Comparison of ENCODE assay signal across 8 cellular contexts in the genomic region with DNA sequence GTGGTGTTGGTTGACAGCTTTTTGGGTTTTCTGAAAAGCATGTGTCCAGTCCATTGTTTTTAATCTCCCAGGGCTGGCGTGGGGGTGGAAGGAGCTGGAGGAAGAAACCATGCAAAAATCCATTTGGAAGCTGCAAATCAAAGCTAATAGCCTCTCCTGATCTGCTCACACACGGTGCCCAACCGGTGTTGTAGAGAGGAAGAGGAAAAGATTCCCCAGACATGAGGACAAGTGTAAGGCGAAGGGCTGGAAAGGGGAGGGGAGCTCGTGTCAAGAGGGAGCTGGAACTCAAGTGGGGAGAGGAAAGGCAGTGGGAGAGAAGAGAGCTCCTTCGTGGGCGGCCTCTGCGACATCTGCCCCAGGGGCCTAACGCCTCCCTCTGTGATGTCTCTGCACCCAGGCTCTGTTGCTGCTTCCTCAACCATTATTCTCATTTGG.
A peak's percentile ranks its signal among the peaks of the same experiment; 100 is the strongest.
DNase-seq lines count a peak whose midpoint lies in the region; ATAC-seq and TF ChIP-seq lines count a peak whose summit lies in the region.

No MANE protein-coding gene starts in this region.

- 57 to 60% methylated on average over 9 of the region's 9 CpGs for WGBS in sigmoid colon, 2 donors

- H3K4me3 ChIP-seq in DND-41 (ENCODE audit: low read depth in 1 of 2, low read length in 2 of 2) (no peak overlapping the region), RWPE2 (ENCODE audit: severe bottlenecking) (no peak overlapping the region), fibroblast of lung (replicated peaks in 1 of 4; ENCODE audit: control extremely low read depth in 1 of 4, insufficient read depth in 1 of 4, low read depth in 3 of 4, low read length in 4 of 4) (peak overlapping the region in 2 of 4 experiments; percentile 29 to 37), sigmoid colon (peak overlapping the region in 1 of 4 donors; percentile 6)

- in situ Hi-C loops in G401 (cut with HindIII; ENCODE audit: low sequenced_read_pairs), result no loop called here

- H3K36me3 ChIP-seq in DND-41 (ENCODE audit: insufficient read depth, low read length) (no peaks in the 10 kb centered on the region), RWPE2 (ENCODE audit: low read depth) (no peaks in the 10 kb centered on the region), fibroblast of lung (ENCODE audit: control insufficient read depth, insufficient read depth, low read length) (no peaks in the 10 kb centered on the region), sigmoid colon (no peaks in the 10 kb centered on the region)

- peak overlapping the region; percentile 55 for H2AFZ ChIP-seq in DND-41 (ENCODE audit: low read depth, low read length)
- no peak overlapping the region for H2AFZ ChIP-seq in fibroblast of lung (ENCODE audit: low read length)

- no peak for TF ChIP-seq EP300 in sigmoid colon (IDR thresholded peaks at IDR 0.05)

- ATAC-seq in DND-41 (ENCODE audit: insufficient read depth, low read depth) (no peak), RWPE2 (ENCODE audit: low read depth) (no peak), esophagus mucosa (no peak)

- H3K27me3 ChIP-seq in DND-41 (ENCODE audit: insufficient read depth, low read length, poor library complexity) (no peaks in the 10 kb centered on the region), RWPE2 (ENCODE audit: insufficient read depth, poor library complexity, severe bottlenecking) (no peaks in the 10 kb centered on the region), fibroblast of lung (ENCODE audit: control insufficient read depth, insufficient read depth, low read length) (no peaks in the 10 kb centered on the region), sigmoid colon (no peaks in the 10 kb centered on the region)

- H3K4me1 ChIP-seq in DND-41 (ENCODE audit: insufficient read depth, low read length) (peaks cover 70% of the 10 kb centered on the region), RWPE2 (ENCODE audit: insufficient read depth, poor library complexity, severe bottlenecking) (peaks cover 50% of the 10 kb centered on the region), fibroblast of lung (ENCODE audit: control insufficient read depth, extremely low read depth, insufficient read depth, low read length) (peaks cover 38% of the 10 kb centered on the region), sigmoid colon (peaks cover 1 to 95% (median 89%) of the 10 kb centered on the region in 4 donors)

- DNase-seq in DND-41 (peak; percentile 53), RWPE2 (ENCODE audit: low spot score) (no peak), fibroblast of lung (ENCODE audit: low read depth in 2 of 2) (no peak), sigmoid colon (peak; percentile 73), G401 (ENCODE audit: low spot score) (no peak), NCI-H1105 treated with DMSO at 0.1 percent for 48 hours (lab: John Stamatoyannopoulos, UW) (no peak), GM10248 (ENCODE audit: extremely low spot score) (no peak)

- no peaks in the 10 kb centered on the region for H3K9me3 ChIP-seq in DND-41 (ENCODE audit: insufficient read depth, low read length, severe bottlenecking)
- H3K9me3 ChIP-seq in RWPE2 (ENCODE audit: severe bottlenecking), result no peaks in the 10 kb centered on the region
- no peaks in the 10 kb centered on the region for H3K9me3 ChIP-seq in fibroblast of lung (ENCODE audit: control insufficient read depth, insufficient read depth, low read depth, low read length)
- no peaks in the 10 kb centered on the region for H3K9me3 ChIP-seq in sigmoid colon

- no peak for TF ChIP-seq POLR2A in sigmoid colon (IDR thresholded peaks at IDR 0.05)

- H3K27ac ChIP-seq in DND-41 (ENCODE audit: low read length) (peak overlapping the region; percentile 100), RWPE2 (ENCODE audit: poor library complexity, severe bottlenecking) (peak overlapping the region; percentile 96), fibroblast of lung (ENCODE audit: insufficient read depth, low read length) (peak overlapping the region; percentile 99), sigmoid colon (peak overlapping the region; percentile 94 to 97 (median 96))

- H3K9ac ChIP-seq in DND-41 (ENCODE audit: low read depth, low read length) (peak overlapping the region; percentile 96), fibroblast of lung (ENCODE audit: insufficient read depth, low read length) (peak overlapping the region; percentile 75)

- POLR2A ChIA-PET in GM10248 (lab: Yijun Ruan, JAX), result interaction anchor here (0.7 kb wide), 1 partner anchor 22 kb away, joined by 3 read pairs; no protein-coding TSS in a partner anchor

- H3K4me2 ChIP-seq in DND-41 (ENCODE audit: insufficient read depth, low read length), result peak overlapping the region; percentile 81
- peak overlapping the region; percentile 83 for H3K4me2 ChIP-seq in fibroblast of lung (ENCODE audit: extremely low read depth, insufficient read depth, low read length)

- TF ChIP-seq CTCF in DND-41 (IDR thresholded peaks at IDR 0.05; ENCODE audit: borderline replicate concordance, extremely low read depth, low read length, poor library complexity, severe bottlenecking) (no peak), RWPE2 (IDR thresholded peaks at IDR 0.05; ENCODE audit: poor library complexity, severe bottlenecking) (no peak), fibroblast of lung (conservative IDR thresholded peaks at IDR 0.05 in 1 of 2, IDR thresholded peaks at IDR 0.05 in 1 of 2; ENCODE audit: low read depth in 1 of 2, low read length in 2 of 2) (no peak), sigmoid colon (IDR thresholded peaks at IDR 0.05) (no peak), GM10248 (IDR thresholded peaks at IDR 0.05; ENCODE audit: control extremely low read depth, extremely low read depth, low read depth, missing control alignments) (no peak)

- intact Hi-C loops in sigmoid colon (cut with DNase I), result loop anchor here (2.0 to 10.0 kb wide), 3 partner anchors 187 to 1343 kb away; a partner anchor contains a TSS

- H3K79me2 ChIP-seq in DND-41 (ENCODE audit: insufficient read depth, low read length) (no peaks in the 10 kb centered on the region), fibroblast of lung (ENCODE audit: control insufficient read depth, insufficient read depth, low read length) (no peaks in the 10 kb centered on the region)

- CTCF ChIA-PET in GM10248 (lab: Yijun Ruan, JAX), result interaction anchor here (0.9 to 1.4 kb wide), 5 partner anchors 9 to 117 kb away, joined by 3 to 6 read pairs (median 3); no protein-coding TSS in a partner anchor

- H4K20me1 ChIP-seq in DND-41 (ENCODE audit: insufficient read depth, low read length), result no peaks in the 10 kb centered on the region
- no peaks in the 10 kb centered on the region for H4K20me1 ChIP-seq in fibroblast of lung (ENCODE audit: control insufficient read depth, extremely low read depth, insufficient read depth, low read length)

Comparison
In these comparisons a context has a peak if more than half of its experiments do, and no peak if none do; other contexts are left out.
1. DNase-seq: peak in DND-41 (single experiment) and sigmoid colon (single experiment); none in RWPE2 (single experiment), fibroblast of lung (0 of 2), G401 (single experiment), NCI-H1105 treated with DMSO at 0.1 percent for 48 hours (single experiment) and GM10248 (single experiment).
2. Peak in every context shown above with its lines, with median percentiles within 50 percentile points of each other: H3K27ac ChIP-seq.